ENCODE assay signal across 14 cellular contexts in genomic region chr3:157921767-157922166, GRCh38.
A peak's percentile ranks its signal among the peaks of the same experiment; 100 is the strongest.
DNase-seq lines count a peak whose midpoint lies in the region; ATAC-seq, FAIRE-seq and TF ChIP-seq lines count a peak whose summit lies in the region.
"Had no signal": no experiment of that assay in that cellular context is flagged by ENCODE, and none has a peak within 500 bp of the region (broad histone marks: within the 10 kb centered on the region; RNA-seq: fewer than 3 reads in every experiment).

No MANE protein-coding gene starts in this region.

- H3K36me3 ChIP-seq in GM12878 (ENCODE audit: control insufficient read depth in 2 of 2, insufficient read depth in 2 of 2, low read length in 1 of 2): no peaks in the 10 kb centered on the region

- CTCF ChIA-PET in GM12878 (lab: Yijun Ruan, JAX): interaction anchor here (1.1 to 1.8 kb wide), 2 partner anchors 9 to 513 kb away, joined by 3 to 5 read pairs; no protein-coding TSS in a partner anchor

- H3K79me2 ChIP-seq in GM12878 (ENCODE audit: control insufficient read depth, insufficient read depth, low read length): no peaks in the 10 kb centered on the region

- intact Hi-C loops in GM12878 (cut with micrococcal nuclease; ENCODE audit: unreplicated experiment): no loop called here

- no peaks in the 10 kb centered on the region for H3K9me3 ChIP-seq in GM12878 (replicated peaks; ENCODE audit: control insufficient read depth, insufficient read depth, low read length)

- no peaks in the 10 kb centered on the region for H3K27me3 ChIP-seq in GM12878 (replicated peaks in 1 of 2; ENCODE audit: control insufficient read depth in 2 of 2, insufficient read depth in 2 of 2, low read length in 1 of 2)

- H3K9ac ChIP-seq in GM12878 (ENCODE audit: control insufficient read depth, insufficient read depth, low read length): no peak overlapping the region

- no peak overlapping the region for H3K4me2 ChIP-seq in GM12878 (ENCODE audit: control insufficient read depth, insufficient read depth)
- H3K4me2 ChIP-seq: PC-9 had no signal

- RAD21 ChIA-PET in GM12878 (lab: Charles Lee; ENCODE audit: unreplicated experiment): no interaction called here

- TF ChIP-seq POLR2A in GM12878 (IDR thresholded peaks at IDR 0.05; ENCODE audit: low read depth, low read length): no peak

- TF ChIP-seq CTCF in GM12878 (IDR thresholded peaks at IDR 0.05 in 2 of 3, conservative IDR thresholded peaks at IDR 0.05 in 1 of 3; ENCODE audit: control insufficient read depth in 2 of 3, extremely low read depth in 1 of 3, insufficient read depth in 1 of 3, low read depth in 3 of 3, low read length in 3 of 3): no peak

- TF ChIP-seq EP300 in GM12878 (IDR thresholded peaks at IDR 0.05; ENCODE audit: borderline replicate concordance in 1 of 2, control insufficient read depth in 1 of 2, low read depth in 2 of 2, low read length in 2 of 2): no peak

- ATAC-seq in GM12878 (peak; percentile 18; the same call in 1 of the 3 replicates), HG02763 (IDR thresholded peaks at IDR 0.05; ENCODE audit: unreplicated experiment) (no peak), HG02678 (IDR thresholded peaks at IDR 0.05; ENCODE audit: unreplicated experiment) (no peak)

- no peak for TF ChIP-seq RAD21 in GM12878 (IDR thresholded peaks at IDR 0.05; ENCODE audit: insufficient read depth, low read depth, low read length)

- H4K20me1 ChIP-seq in GM12878 (ENCODE audit: control insufficient read depth, insufficient read depth): no peaks in the 10 kb centered on the region

- no peak overlapping the region for H3K27ac ChIP-seq in GM12878 (ENCODE audit: control insufficient read depth, insufficient read depth)
- H3K27ac ChIP-seq: PC-9 had no signal

- SMC1A ChIA-PET in GM12878 (lab: Charles Lee; ENCODE audit: uncharacterized antibody, unreplicated experiment): interaction anchor here (0.9 kb wide), 1 partner anchor 178 kb away, joined by 3 read pairs; no protein-coding TSS in a partner anchor

- peak; percentile 52 for DNase-seq in NCI-H82 (lab: John Stamatoyannopoulos, UW)
- no peak for DNase-seq in NCI-H82 treated with DMSO at 0.1 percent for 48 hours (lab: John Stamatoyannopoulos, UW; ENCODE audit: unreplicated experiment)
- peak; percentile 20 for DNase-seq in NCI-H2029 treated with DMSO at 0.1 percent for 48 hours (lab: John Stamatoyannopoulos, UW)
- DNase-seq in GM12878 (ENCODE audit: low read depth, low spot score): no peak
- DNase-seq in HTR-8/SVneo (ENCODE audit: insufficient read length, low spot score): no peak
- DNase-seq: CD4-positive, CD25-positive, alpha-beta regulatory T cell; EL; H9; NCI-H187 treated with DMSO at 0.1 percent for 48 hours; NCI-H226; PC-9; T-helper 1 cell had no signal

- H3K4me3 ChIP-seq in GM12878: no peak overlapping the region
- H3K4me3 ChIP-seq: PC-9 had no signal

- no peak for FAIRE-seq in GM12878 (lab: Jason Lieb, UNC)
- FAIRE-seq in HTR-8/SVneo (lab: Jason Lieb, UNC): no peak

- H2AFZ ChIP-seq in GM12878 (ENCODE audit: control insufficient read depth, low read depth, low read length): no peak overlapping the region
- H2AFZ ChIP-seq: PC-9 had no signal

- POLR2A ChIA-PET in GM12878 (lab: Charles Lee): interaction anchor here (0.6 kb wide), 1 partner anchor 188 kb away, joined by 3 read pairs; the partner anchor contains the start of gene RSRC1

- in situ Hi-C loops in GM12878 (cut with MboI): no loop called here

- BruUV-seq in GM12878 (replicated peaks; lab: Mats Ljungman, UMichigan): no TSS peak

- no peaks in the 10 kb centered on the region for H3K4me1 ChIP-seq in GM12878 (ENCODE audit: control insufficient read depth, insufficient read depth, low read length)

- WGBS in GM12878 (ENCODE audit: insufficient coverage, insufficient replicate concordance, low lambda C conversion rate, missing lambda C conversion rate): 18% methylated on average over 4 of the region's 4 CpGs

TF ChIP-seq in GM12878, 131 proteins besides CTCF, POLR2A, EP300 and RAD21:
- TF ChIP-seq SMC3 (IDR thresholded peaks at IDR 0.05; ENCODE audit: borderline replicate concordance, low read length): no peak
- TF ChIP-seq KLF5 (IDR thresholded peaks at IDR 0.05; ENCODE audit: partially characterized antibody): no peak
- TF ChIP-seq NR2C2 (IDR thresholded peaks at IDR 0.05; ENCODE audit: borderline replicate concordance, control insufficient read depth, insufficient read length, low read depth): no peak
- no peak for TF ChIP-seq REST (IDR thresholded peaks at IDR 0.05; ENCODE audit: low read depth, low read length)
- no peak for TF ChIP-seq NFYA (IDR thresholded peaks at IDR 0.05; ENCODE audit: borderline replicate concordance, low read depth, low read length)
- TF ChIP-seq SUPT20H (IDR thresholded peaks at IDR 0.05; ENCODE audit: borderline replicate concordance, control insufficient read depth, low read depth, low read length): no peak
- no peak for TF ChIP-seq NFXL1 (IDR thresholded peaks at IDR 0.05; ENCODE audit: borderline replicate concordance)
- TF ChIP-seq BHLHE40 (IDR thresholded peaks at IDR 0.05; ENCODE audit: borderline replicate concordance in 1 of 2, low read depth in 2 of 2, low read length in 1 of 2): no peak

Comparison
In these comparisons a context has a peak if more than half of its experiments do, and no peak if none do; other contexts are left out.
1. DNase-seq: peak in NCI-H82 (single experiment) and NCI-H2029 treated with DMSO at 0.1 percent for 48 hours (single experiment); none in NCI-H82 treated with DMSO at 0.1 percent for 48 hours (single experiment), GM12878 (single experiment) and HTR-8/SVneo (single experiment).